ENCODE assay signal across 16 cellular contexts in the genomic region with DNA sequence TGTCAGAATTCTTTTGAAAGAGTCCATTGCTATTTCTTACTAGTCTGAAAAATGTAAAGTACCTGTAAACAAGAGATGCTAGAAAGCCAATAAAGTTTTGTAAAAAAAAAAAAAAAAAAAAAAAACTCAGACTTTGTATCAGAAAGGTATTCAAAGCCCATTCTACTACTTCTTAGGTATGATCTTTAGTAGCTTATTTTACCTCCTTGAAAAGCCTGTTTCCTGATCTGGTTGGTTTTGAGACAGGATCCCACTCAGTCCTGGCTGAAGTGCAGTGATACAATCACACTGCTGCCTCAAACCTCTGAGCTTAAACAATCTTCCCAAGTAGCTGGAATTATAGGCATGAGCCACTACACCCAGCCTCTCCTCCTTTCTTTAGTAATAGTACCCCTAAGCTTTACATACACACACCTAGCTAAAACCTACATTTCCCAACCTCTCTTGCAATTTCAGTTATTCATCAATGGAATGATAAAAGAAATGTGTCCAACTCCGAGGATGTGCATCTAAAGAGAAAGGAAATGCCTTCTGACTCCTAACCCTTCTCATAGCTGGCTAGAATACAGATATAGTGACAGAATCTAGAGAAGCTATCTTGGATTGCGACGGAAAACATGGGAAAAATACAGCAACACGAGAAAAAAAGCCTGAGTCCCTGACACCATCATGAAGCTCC. TPM values are rescaled to one million over a fixed set of nuclear protein-coding genes. Genes with fewer than 3 reads are reported as not detected.
DNase-seq lines count a peak whose midpoint lies in the region; ATAC-seq and TF ChIP-seq lines count a peak whose summit lies in the region.
"Had no signal": no experiment of that assay in that cellular context is flagged by ENCODE, and none has a peak within 500 bp of the region (broad histone marks: within the 10 kb centered on the region; RNA-seq: fewer than 3 reads in every experiment).

No MANE protein-coding gene starts in this region.

- H3K9me3 Mint-ChIP-seq in CD8-positive, alpha-beta memory T cell, result no peaks in the 10 kb centered on the region
- H3K9me3 Mint-ChIP-seq in endodermal cell, result no peaks in the 10 kb centered on the region

- peak overlapping the region in 7 of 8 donors; percentile 0 to 84 (median 51) for H3K27ac Mint-ChIP-seq in CD8-positive, alpha-beta memory T cell
- H3K27ac Mint-ChIP-seq in endodermal cell, result peak overlapping the region; percentile 1

- peaks cover 28% of the 10 kb centered on the region for H3K4me1 ChIP-seq in CD8-positive, alpha-beta memory T cell (ENCODE audit: insufficient read depth, low read length)
- H3K4me1 ChIP-seq in OCI-LY1 (ENCODE audit: insufficient read depth, low read length, severe bottlenecking) (peaks cover 53% of the 10 kb centered on the region), endodermal cell (ENCODE audit: control insufficient read depth, insufficient read depth, low read length) (no peaks in the 10 kb centered on the region), mesodermal cell (ENCODE audit: control insufficient read depth, insufficient read depth, low read length, poor library complexity, severe bottlenecking) (peaks cover 3% of the 10 kb centered on the region), vagina (peaks cover 21% of the 10 kb centered on the region)

- ATAC-seq in GM19324 (IDR thresholded peaks at IDR 0.05; ENCODE audit: low FRiP score, unreplicated experiment) (no peak), GM21515 (IDR thresholded peaks at IDR 0.05; ENCODE audit: unreplicated experiment) (no peak)

- H3K36me3 Mint-ChIP-seq in CD8-positive, alpha-beta memory T cell, result peaks cover 0 to 19% (median 3%) of the 10 kb centered on the region in 3 donors
- peaks cover 12% of the 10 kb centered on the region for H3K36me3 Mint-ChIP-seq in endodermal cell (ENCODE audit: low read depth)

- WGBS in endodermal cell (ENCODE audit: insufficient coverage in 1 of 2, insufficient read length in 1 of 2), 2 experiments, result 86 to 92% methylated on average over 1 to 4 of the region's 4 CpGs
- 93% methylated on average over 3 of the region's 4 CpGs; no CpG with 5 or more reads in 1 of the 2 experiments for WGBS in mesodermal cell (ENCODE audit: insufficient coverage in 2 of 2), 2 experiments

- H2AFZ ChIP-seq in OCI-LY1 (ENCODE audit: low read length), result no peak overlapping the region

- DNase-seq in CD8-positive, alpha-beta memory T cell, result no peak
- DNase-seq in endodermal cell (no peak), vagina (ENCODE audit: extremely low spot score in 2 of 2) (no peak)
- no peak for DNase-seq in activated CD4-positive, alpha-beta T cell treated with anti-CD3 and anti-CD28 coated beads, Interleukin-2, amount 50 U/mL, for 1 hour
- DNase-seq: activated naive CD4-positive, alpha-beta T cell treated with anti-CD3 and anti-CD28 coated beads, Interleukin-2, amount 50 U/mL, for 16 hours; effector CD4-positive, alpha-beta T cell; HCEC 1CT; midbrain; NCI-H2107; T-helper 2 cell; uterus had no signal

- H3F3A ChIP-seq in OCI-LY1 (ENCODE audit: insufficient read depth, low read length), result peaks cover 15% of the 10 kb centered on the region

- TF ChIP-seq POLR2A in vagina (IDR thresholded peaks at IDR 0.05), result no peak

- peak overlapping the region in 3 of 7 donors; percentile 3 to 47 (median 5) for H3K4me3 Mint-ChIP-seq in CD8-positive, alpha-beta memory T cell
- no peak overlapping the region for H3K4me3 Mint-ChIP-seq in endodermal cell

- H3K4me2 ChIP-seq in OCI-LY1 (ENCODE audit: low read length), result no peak overlapping the region

- H3K4me1 Mint-ChIP-seq in CD8-positive, alpha-beta memory T cell, result peaks cover 40 to 72% (median 69%) of the 10 kb centered on the region in 3 donors
- H3K4me1 Mint-ChIP-seq in endodermal cell, result peaks cover 3% of the 10 kb centered on the region

- no peak overlapping the region for H3K27ac ChIP-seq in CD8-positive, alpha-beta memory T cell (ENCODE audit: low read depth, low read length)
- H3K27ac ChIP-seq in OCI-LY1 (ENCODE audit: low read depth, low read length, poor library complexity, severe bottlenecking), result peak overlapping the region; percentile 43
- no peak overlapping the region for H3K27ac ChIP-seq in endodermal cell (ENCODE audit: low read depth, low read length)
- H3K27ac ChIP-seq in mesodermal cell (ENCODE audit: low read depth, low read length, severe bottlenecking), result peak overlapping the region; percentile 33
- no peak overlapping the region for H3K27ac ChIP-seq in vagina
- H3K27ac ChIP-seq: skin epidermis, uterus had no signal

- TF ChIP-seq CTCF in OCI-LY1 (IDR thresholded peaks at IDR 0.05; ENCODE audit: low read length) (no peak), endodermal cell (conservative IDR thresholded peaks at IDR 0.05) (no peak), vagina (IDR thresholded peaks at IDR 0.05) (no peak)

- no peaks in the 10 kb centered on the region for H3K36me3 ChIP-seq in CD8-positive, alpha-beta memory T cell (ENCODE audit: insufficient read depth, low read length)
- H3K36me3 ChIP-seq in OCI-LY1 (ENCODE audit: insufficient read depth, low read length) (no peaks in the 10 kb centered on the region), endodermal cell (ENCODE audit: control insufficient read depth, insufficient read depth, low read length) (peaks cover 4% of the 10 kb centered on the region), mesodermal cell (ENCODE audit: control insufficient read depth, insufficient read depth, low read length) (peaks cover 4% of the 10 kb centered on the region), vagina (no peaks in the 10 kb centered on the region)
- H3K36me3 ChIP-seq: uterus had no signal

- no peaks in the 10 kb centered on the region for H3K27me3 Mint-ChIP-seq in CD8-positive, alpha-beta memory T cell
- no peaks in the 10 kb centered on the region for H3K27me3 Mint-ChIP-seq in endodermal cell (ENCODE audit: insufficient read depth)

- no peaks in the 10 kb centered on the region for H3K27me3 ChIP-seq in CD8-positive, alpha-beta memory T cell (ENCODE audit: insufficient read depth, low read length, poor library complexity, severe bottlenecking)
- H3K27me3 ChIP-seq in OCI-LY1 (ENCODE audit: insufficient read depth, low read length) (no peaks in the 10 kb centered on the region), endodermal cell (ENCODE audit: control insufficient read depth, insufficient read depth, low read length, poor library complexity, severe bottlenecking) (no peaks in the 10 kb centered on the region), vagina (no peaks in the 10 kb centered on the region)
- H3K27me3 ChIP-seq: uterus had no signal

- no peaks in the 10 kb centered on the region for H3K9me2 ChIP-seq in OCI-LY1 (ENCODE audit: low read depth, low read length)

- H3K9me3 ChIP-seq in CD8-positive, alpha-beta memory T cell (ENCODE audit: low read length), result no peaks in the 10 kb centered on the region
- H3K9me3 ChIP-seq in OCI-LY1 (ENCODE audit: low read length) (no peaks in the 10 kb centered on the region), endodermal cell (ENCODE audit: control insufficient read depth, low read length) (no peaks in the 10 kb centered on the region), mesodermal cell (ENCODE audit: control insufficient read depth, low read length) (no peaks in the 10 kb centered on the region), vagina (no peaks in the 10 kb centered on the region)
- H3K9me3 ChIP-seq: uterus had no signal

- no peak overlapping the region for H3K4me3 ChIP-seq in CD8-positive, alpha-beta memory T cell (ENCODE audit: low read length)
- H3K4me3 ChIP-seq in OCI-LY1 (ENCODE audit: low read depth, low read length, poor library complexity, severe bottlenecking) (no peak overlapping the region), endodermal cell (ENCODE audit: low read length) (no peak overlapping the region), mesodermal cell (ENCODE audit: extremely low read depth, insufficient read depth, low read length, poor library complexity, severe bottlenecking) (no peak overlapping the region), vagina (no peak overlapping the region)
- H3K4me3 ChIP-seq: skin epidermis, uterus had no signal

- H3K9ac ChIP-seq in OCI-LY1 (ENCODE audit: low read length) (no peak overlapping the region), endodermal cell (ENCODE audit: extremely low read depth, low read length, poor library complexity, severe bottlenecking) (no peak overlapping the region)

- peaks cover 76% of the 10 kb centered on the region for H3K79me2 ChIP-seq in OCI-LY1 (ENCODE audit: insufficient read depth, low read length)

- CTCF ChIA-PET in CD8-positive, alpha-beta memory T cell (lab: Charles Lee), result interaction anchor here (0.8 to 0.9 kb wide), 2 partner anchors 9 to 31 kb away, joined by 3 read pairs; a partner anchor contains a TSS

- intact Hi-C loops in vagina (cut with DNase I), result no loop called here

- H4K20me1 ChIP-seq in OCI-LY1 (ENCODE audit: insufficient read depth, low read length), result no peaks in the 10 kb centered on the region

- POLR2A ChIA-PET in CD8-positive, alpha-beta memory T cell (lab: Charles Lee), result interaction anchor here (0.7 to 1.6 kb wide), 2 partner anchors 30 to 257 kb away, joined by 3 read pairs; a partner anchor contains a TSS

RNA-seq across cellular contexts. Expression of a gene that starts 30.6 kb away (rescaled TPM):
- 100 to 1,000 TPM; 108 to 112 TPM for total RNA-seq in CD8-positive, alpha-beta memory T cell
- polyA plus RNA-seq in CD8-positive, alpha-beta memory T cell, result 59.6 TPM
- total RNA-seq in endodermal cell (10 to 100 TPM; 45.0 to 46.9 TPM), vagina (70.5 TPM)
- polyA plus RNA-seq in endodermal cell (2013, experiment 1 of 2), result 34.2 TPM
- 29.3 TPM for polyA plus RNA-seq in endodermal cell (2013, experiment 2 of 2)
- polyA plus RNA-seq in mesodermal cell (2013, experiment 1 of 2), result 42.7 TPM
- polyA plus RNA-seq in mesodermal cell (2013, experiment 2 of 2), result 42.2 TPM

Comparison
In these comparisons a context has a peak if more than half of its experiments do, and no peak if none do; other contexts are left out.
1. H3K27ac ChIP-seq: peak in OCI-LY1 (single experiment) and mesodermal cell (single experiment); none in CD8-positive, alpha-beta memory T cell (single experiment), endodermal cell (single experiment) and vagina (single experiment).